ENCODE assay signal across 10 cellular contexts in the genomic region with DNA sequence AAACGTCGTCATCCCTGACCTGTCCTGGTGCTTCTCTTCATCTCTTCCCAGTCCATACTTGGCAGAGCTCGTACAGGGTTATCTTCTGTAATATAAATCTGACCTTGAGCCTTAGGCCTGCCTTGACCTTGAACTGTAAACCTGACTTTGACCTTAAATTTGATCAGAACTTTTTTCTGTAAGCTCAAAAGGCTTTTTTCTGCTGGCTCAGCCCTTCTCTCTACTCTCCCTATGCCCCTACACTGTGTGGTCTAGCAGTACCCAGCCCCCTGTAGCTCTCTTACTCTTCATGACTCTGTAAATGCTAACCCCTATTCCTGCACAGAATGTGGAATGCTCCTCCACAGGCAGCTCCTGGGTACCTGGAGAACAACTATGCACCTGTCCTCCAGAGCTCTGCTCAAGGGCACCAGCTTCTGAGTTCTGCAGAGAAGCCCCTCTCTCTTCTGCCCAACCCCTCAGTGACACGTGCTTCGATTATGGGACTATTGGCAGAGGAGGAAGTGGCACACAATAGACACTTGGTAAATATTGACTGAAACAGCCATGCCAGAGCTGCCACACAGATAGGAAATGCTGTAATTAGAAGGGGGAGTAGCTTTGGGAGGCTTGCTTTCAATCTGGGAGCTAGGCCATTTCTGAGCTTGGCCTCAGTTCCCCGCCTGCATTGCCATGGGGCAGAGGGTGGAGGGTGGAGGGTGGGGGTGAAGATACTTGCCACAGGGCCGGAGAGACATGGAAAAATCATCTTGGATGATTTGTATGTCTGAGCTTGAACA. TPM values are rescaled to one million over a fixed set of nuclear protein-coding genes. Genes with fewer than 3 reads are reported as not detected.
DNase-seq lines count a peak whose midpoint lies in the region; ATAC-seq and TF ChIP-seq lines count a peak whose summit lies in the region.
"Had no signal": no experiment of that assay in that cellular context is flagged by ENCODE, and none has a peak within 500 bp of the region (broad histone marks: within the 10 kb centered on the region; RNA-seq: fewer than 3 reads in every experiment).

No MANE protein-coding gene starts in this region.

- ATAC-seq in right lobe of liver, result peak; percentile 49 to 88 (median 68)

- H3K27me3 ChIP-seq in right lobe of liver (no peaks in the 10 kb centered on the region), esophagus squamous epithelium (no peaks in the 10 kb centered on the region)

- no peak for TF ChIP-seq CTCF in C4-2B (conservative IDR thresholded peaks at IDR 0.05)
- no peak for TF ChIP-seq CTCF in right lobe of liver (IDR thresholded peaks at IDR 0.05)
- TF ChIP-seq CTCF in esophagus squamous epithelium (IDR thresholded peaks at IDR 0.05), result no peak
- no peak for TF ChIP-seq CTCF in GM13976 (IDR thresholded peaks at IDR 0.05; ENCODE audit: borderline replicate concordance, control extremely low read depth, extremely low read depth, insufficient read depth, missing control alignments)

- H3K27ac ChIP-seq in C4-2B (peak overlapping the region; percentile 51), right lobe of liver (no peak overlapping the region), esophagus squamous epithelium (no peak overlapping the region)

- H3K4me3 ChIP-seq in right lobe of liver (no peak overlapping the region), esophagus squamous epithelium (no peak overlapping the region)

- H3K4me1 ChIP-seq in right lobe of liver (peaks cover 0 to 5% (median 0%) of the 10 kb centered on the region in 4 donors), esophagus squamous epithelium (no peaks in the 10 kb centered on the region)

- TF ChIP-seq POLR2A in right lobe of liver (IDR thresholded peaks at IDR 0.05), result no peak
- no peak for TF ChIP-seq POLR2A in esophagus squamous epithelium (IDR thresholded peaks at IDR 0.05)

- WGBS in right lobe of liver (ENCODE audit: insufficient coverage, low coverage, low lambda C conversion rate, missing lambda C conversion rate), result 38% methylated on average over 7 of the region's 7 CpGs
- WGBS in esophagus squamous epithelium, 2 donors, result 71 to 82% methylated on average over 5 of the region's 7 CpGs

- H3K9me3 ChIP-seq in right lobe of liver, result no peaks in the 10 kb centered on the region
- no peaks in the 10 kb centered on the region for H3K9me3 ChIP-seq in esophagus squamous epithelium

- intact Hi-C loops in right lobe of liver (cut with DNase I), result no loop called here
- intact Hi-C loops in esophagus squamous epithelium (cut with DNase I), result no loop called here

- no peaks in the 10 kb centered on the region for H3K36me3 ChIP-seq in right lobe of liver
- no peaks in the 10 kb centered on the region for H3K36me3 ChIP-seq in esophagus squamous epithelium

- peak; percentile 75 for DNase-seq in NCI-H146 (lab: John Stamatoyannopoulos, UW)
- DNase-seq in activated CD8-positive, alpha-beta memory T cell treated with anti-CD3 and anti-CD28 coated beads for 24 hours, result peak; percentile 51
- no peak for DNase-seq in right lobe of liver
- DNase-seq in esophagus squamous epithelium (lab: John Stamatoyannopoulos, UW), result no peak
- no peak for DNase-seq in GM13976 (ENCODE audit: low spot score)
- DNase-seq in NCI-H446 (lab: John Stamatoyannopoulos, UW), result no peak
- no peak for DNase-seq in DMS79 (lab: John Stamatoyannopoulos, UW)
- DNase-seq: activated CD4-positive, CD25-positive, alpha-beta regulatory T cell treated with anti-CD3 and anti-CD28 coated beads, Interleukin-2, amount 50 U/mL, for 72 hours; activated naive CD4-positive, alpha-beta T cell treated with anti-CD3 and anti-CD28 coated beads, Interleukin-2, amount 50 U/mL, for 16 hours had no signal

- in situ Hi-C loops in GM13976 (cut with MboI; ENCODE audit: low sequenced_read_pairs, unreplicated experiment), result no loop called here

RNA-seq across cellular contexts. Expression of a gene that starts 15.4 kb away (rescaled TPM):
- total RNA-seq in right lobe of liver (under 1 TPM; 0.11 to 0.61 (median 0.12) TPM), esophagus squamous epithelium (1 to 10 TPM in 3 of 4 donors, under 1 TPM in 1; 0.83 to 2.5 (median 1.5) TPM)

RNA-seq across cellular contexts. Expression of a gene that starts 47.5 kb away (rescaled TPM):
- 10 to 100 TPM in 3 of 6 experiments, 1 to 10 TPM in 3; 2.0 to 43.3 (median 16.6) TPM for total RNA-seq in right lobe of liver
- 100 to 1,000 TPM in 3 of 4 donors, 10 to 100 TPM in 1; 90.2 to 175 (median 134) TPM for total RNA-seq in esophagus squamous epithelium

RNA-seq across cellular contexts. Expression of a gene that starts 55.6 kb away (rescaled TPM):
- total RNA-seq in right lobe of liver (not detected), esophagus squamous epithelium (not detected)

Comparison
In these comparisons a context has a peak if more than half of its experiments do, and no peak if none do; other contexts are left out.
1. DNase-seq: peak in NCI-H146 (single experiment) and activated CD8-positive, alpha-beta memory T cell treated with anti-CD3 and anti-CD28 coated beads for 24 hours (single experiment); none in right lobe of liver (0 of 3), esophagus squamous epithelium (single experiment), GM13976 (single experiment), NCI-H446 (0 of 2) and DMS79 (single experiment).